In the genomic region with DNA sequence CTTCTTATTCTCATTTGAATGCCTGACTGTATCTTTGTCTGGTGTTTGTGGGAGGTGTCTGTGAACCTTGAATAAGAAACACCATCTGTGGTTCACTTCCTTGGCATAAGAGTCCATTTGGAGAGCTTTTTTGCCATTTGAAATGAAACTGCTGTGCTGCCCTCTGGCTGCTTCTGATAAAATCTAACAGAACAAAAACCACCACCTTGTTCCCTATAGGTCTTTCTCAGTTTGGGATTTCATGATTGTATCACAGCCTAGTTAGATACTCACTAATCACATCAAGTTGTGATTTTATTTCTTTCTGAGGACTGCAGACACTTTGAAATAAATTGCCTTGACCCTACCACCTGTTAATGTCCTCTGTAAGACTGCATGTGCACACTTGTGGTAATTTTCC, we compare ENCODE assay signal across 9 cellular contexts.
DNase-seq lines count a peak whose midpoint lies in the region; ATAC-seq and TF ChIP-seq lines count a peak whose summit lies in the region.
"Had no signal": no experiment of that assay in that cellular context is flagged by ENCODE, and none has a peak within 500 bp of the region (broad histone marks: within the 10 kb centered on the region; RNA-seq: fewer than 3 reads in every experiment).

No MANE protein-coding gene starts in this region.

- no peak overlapping the region for H3K27ac ChIP-seq in 22Rv1
- no peak overlapping the region for H3K27ac ChIP-seq in tibial nerve
- H3K27ac ChIP-seq: skin epidermis had no signal

- H3K9me3 ChIP-seq in adipocyte (ENCODE audit: control insufficient read depth, low read length) (peaks cover 6% of the 10 kb centered on the region), tibial nerve (peaks cover 0 to 10% (median 0%) of the 10 kb centered on the region in 4 donors)

- no peaks in the 10 kb centered on the region for H3K36me3 Mint-ChIP-seq in activated CD8-positive, alpha-beta memory T cell treated with anti-CD3 and anti-CD28 coated beads, Interleukin-2, amount 10 ng/mL, durations not matched to agents 7 days and 5 days

- no peaks in the 10 kb centered on the region for H3K27me3 Mint-ChIP-seq in activated CD8-positive, alpha-beta memory T cell treated with anti-CD3 and anti-CD28 coated beads, Interleukin-2, amount 10 ng/mL, durations not matched to agents 7 days and 5 days

- TF ChIP-seq CTCF in 22Rv1 (IDR thresholded peaks at IDR 0.05): peak; percentile 39
- TF ChIP-seq CTCF in GM12865 (IDR thresholded peaks at IDR 0.05; ENCODE audit: insufficient read depth, low read depth, low read length, missing control alignments): no peak
- TF ChIP-seq CTCF in tibial nerve (IDR thresholded peaks at IDR 0.05): peak in 1 of 5 experiments; percentile 39

- CTCF ChIA-PET in activated CD8-positive, alpha-beta memory T cell treated with anti-CD3 and anti-CD28 coated beads, Interleukin-2, amount 10 ng/mL, durations not matched to agents 7 days and 5 days (lab: Charles Lee): interaction anchor here (0.9 kb wide), 1 partner anchor 9 kb away, joined by 3 read pairs; no protein-coding TSS in a partner anchor

- no peak overlapping the region for H3K27ac Mint-ChIP-seq in activated CD8-positive, alpha-beta memory T cell treated with anti-CD3 and anti-CD28 coated beads, Interleukin-2, amount 10 ng/mL, durations not matched to agents 7 days and 5 days

- no peak for ATAC-seq in activated CD8-positive, alpha-beta memory T cell treated with anti-CD3 and anti-CD28 coated beads, Interleukin-2, amount 10 ng/mL, durations not matched to agents 7 days and 5 days
- no peak for ATAC-seq in GM18520 (IDR thresholded peaks at IDR 0.05; ENCODE audit: unreplicated experiment)

- H3K27me3 ChIP-seq in adipocyte (replicated peaks; ENCODE audit: control insufficient read depth, insufficient read depth, low read length) (no peaks in the 10 kb centered on the region), tibial nerve (no peaks in the 10 kb centered on the region)

- no peak for TF ChIP-seq EP300 in tibial nerve (IDR thresholded peaks at IDR 0.05)

- H3K4me3 ChIP-seq in GM12865 (ENCODE audit: low read depth, low read length): no peak overlapping the region
- no peak overlapping the region for H3K4me3 ChIP-seq in adipocyte (ENCODE audit: low read length)
- no peak overlapping the region for H3K4me3 ChIP-seq in tibial nerve
- H3K4me3 ChIP-seq: skin epidermis had no signal

- H3K4me3 Mint-ChIP-seq in activated CD8-positive, alpha-beta memory T cell treated with anti-CD3 and anti-CD28 coated beads, Interleukin-2, amount 10 ng/mL, durations not matched to agents 7 days and 5 days: no peak overlapping the region

- no peaks in the 10 kb centered on the region for H3K36me3 ChIP-seq in adipocyte (ENCODE audit: control insufficient read depth, insufficient read depth, low read length, severe bottlenecking)
- H3K36me3 ChIP-seq in tibial nerve: no peaks in the 10 kb centered on the region

- no peak for TF ChIP-seq POLR2A in tibial nerve (IDR thresholded peaks at IDR 0.05)

- peaks cover 8% of the 10 kb centered on the region for H3K4me1 ChIP-seq in adipocyte (ENCODE audit: control insufficient read depth, insufficient read depth, low read length)
- H3K4me1 ChIP-seq in tibial nerve: no peaks in the 10 kb centered on the region

- no peaks in the 10 kb centered on the region for H3K9me3 Mint-ChIP-seq in activated CD8-positive, alpha-beta memory T cell treated with anti-CD3 and anti-CD28 coated beads, Interleukin-2, amount 10 ng/mL, durations not matched to agents 7 days and 5 days (ENCODE audit: low read depth)

- DNase-seq in GM12865 (ENCODE audit: low read depth): peak; percentile 3
- DNase-seq in adipocyte (ENCODE audit: low read depth): peak; percentile 37
- DNase-seq in iPS-NIHi11 (ENCODE audit: low spot score): peak; percentile 16
- no peak for DNase-seq in activated CD8-positive, alpha-beta memory T cell treated with anti-CD3 and anti-CD28 coated beads, Interleukin-2, amount 10 ng/mL, durations not matched to agents 7 days and 5 days
- no peak for DNase-seq in tibial nerve (ENCODE audit: low spot score in 2 of 2)
- no peak for DNase-seq in amniotic stem cell (lab: John Stamatoyannopoulos, UW)

- H3K4me1 Mint-ChIP-seq in activated CD8-positive, alpha-beta memory T cell treated with anti-CD3 and anti-CD28 coated beads, Interleukin-2, amount 10 ng/mL, durations not matched to agents 7 days and 5 days: no peaks in the 10 kb centered on the region

- no peak overlapping the region for H3K9ac ChIP-seq in adipocyte (ENCODE audit: low read length)

Comparison
In these comparisons a context has a peak if more than half of its experiments do, and no peak if none do; other contexts are left out.
1. DNase-seq: peak in GM12865 (single experiment), adipocyte (single experiment) and iPS-NIHi11 (single experiment); none in activated CD8-positive, alpha-beta memory T cell treated with anti-CD3 and anti-CD28 coated beads, Interleukin-2, amount 10 ng/mL, durations not matched to agents 7 days and 5 days (single experiment), tibial nerve (0 of 2) and amniotic stem cell (single experiment).